1 cellular context compared by ENCODE assay signal in genomic region chr19:12843328-12843727, GRCh38.
A peak's percentile ranks its signal among the peaks of the same experiment; 100 is the strongest.
TF ChIP-seq lines count a peak whose summit lies in the region.

No MANE protein-coding gene starts in this region.

TF ChIP-seq in K562, 482 proteins besides CTCF, POLR2A, EP300 and RAD21:
- no peak for TF ChIP-seq HDGF (IDR thresholded peaks at IDR 0.05)
- no peak for TF ChIP-seq ARNT (IDR thresholded peaks at IDR 0.05)
- no peak for TF ChIP-seq NFE2L1 (tag; IDR thresholded peaks at IDR 0.05; ENCODE audit: borderline replicate concordance, low read depth)
- TF ChIP-seq ZNF12 (CRISPR knock-in tag; IDR thresholded peaks at IDR 0.05) = no peak
- peak; percentile 35; the same call in 1 of the 2 replicates for TF ChIP-seq NFIC (IDR thresholded peaks at IDR 0.05)
- no peak for TF ChIP-seq FOXO4 (CRISPR knock-in tag; IDR thresholded peaks at IDR 0.05)
